1 cellular context compared by ENCODE assay signal in genomic region chr14:72583316-72584272, GRCh38.
A peak's percentile ranks its signal among the peaks of the same experiment; 100 is the strongest.
TF ChIP-seq lines count a peak whose summit lies in the region.

No MANE protein-coding gene starts in this region.

TF ChIP-seq in HepG2, 621 proteins besides CTCF, POLR2A, EP300 and RAD21 (continued from another document):
- TF ChIP-seq CEBPG (CRISPR knock-in tag; IDR thresholded peaks at IDR 0.05) (peak; percentile 28; the same call in 1 of the 2 replicates), ZNF329 (CRISPR knock-in tag; IDR thresholded peaks at IDR 0.05; ENCODE audit: low read depth) (no peak), CEBPB (IDR thresholded peaks at IDR 0.05; ENCODE audit: borderline replicate concordance, low read depth, low read length) (peak; percentile 59; the same call in 1 of the 2 replicates), REST (IDR thresholded peaks at IDR 0.05; ENCODE audit: borderline replicate concordance in 1 of 2, low read depth in 1 of 2, low read length in 2 of 2) (no peak), ZNF780A (CRISPR knock-in tag; IDR thresholded peaks at IDR 0.05) (no peak), FOXA3 (CRISPR knock-in tag; IDR thresholded peaks at IDR 0.05) (peak; percentile 59; the same call in 1 of the 2 replicates), KLF6 (CRISPR knock-in tag; IDR thresholded peaks at IDR 0.05) (no peak), ATF4 (CRISPR knock-in tag; IDR thresholded peaks at IDR 0.05) (0 out of 4 replicates have a peak, but pooled peaks of 1 of the 2 experiments have one; percentile 38), HNRNPH1 (optimal IDR thresholded peaks at IDR 0.05; ENCODE audit: low read depth, low read length) (no peak), ZNF576 (CRISPR knock-in tag; IDR thresholded peaks at IDR 0.05) (no peak)
TF ChIP-seq in HepG2: peak in this region for 5.
